Comparison of ENCODE assay signal across 8 cellular contexts in the genomic region with DNA sequence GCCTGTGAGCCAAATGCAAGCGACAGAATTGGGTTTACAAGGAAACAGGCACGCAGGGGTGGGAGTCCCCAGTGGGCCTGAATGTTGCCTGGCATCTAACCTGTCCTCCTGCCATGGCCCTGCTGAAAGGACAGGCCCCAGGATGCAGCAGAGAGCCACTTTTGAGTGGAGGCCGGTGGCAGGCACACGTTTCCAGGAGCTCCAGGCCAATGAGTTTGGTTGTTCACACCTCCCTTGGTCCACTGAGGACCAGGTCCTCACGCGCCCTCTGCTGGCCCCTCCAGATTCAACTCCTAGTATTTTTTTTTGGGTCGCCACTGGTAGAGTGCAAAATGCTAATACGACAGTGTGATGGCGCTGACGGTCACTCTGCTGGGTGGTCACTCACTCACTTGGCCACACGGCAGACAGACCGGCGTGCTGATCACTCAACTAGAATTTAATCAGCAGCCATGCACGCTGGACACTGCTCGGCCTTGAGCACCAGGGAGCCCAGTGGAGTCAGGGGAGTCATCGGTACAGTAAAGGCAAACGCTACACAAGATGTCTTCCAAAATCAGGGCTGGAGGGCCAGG.
DNase-seq lines count a peak whose midpoint lies in the region; ATAC-seq and TF ChIP-seq lines count a peak whose summit lies in the region.

No MANE protein-coding gene starts in this region.

- intact Hi-C loops in activated CD4-positive, alpha-beta T cell treated with anti-CD3 and anti-CD28 coated beads, Interleukin-2, amount 10 ng/mL, durations not matched to agents 24 days and 14 days (cut with micrococcal nuclease), result loop anchor here (1.0 to 10.0 kb wide), 3 partner anchors 252 to 637 kb away; no protein-coding TSS in a partner anchor

- peaks cover 8 to 19% (median 15%) of the 10 kb centered on the region in 10 experiments for H3K4me1 ChIP-seq in BLaER1 treated with 17β-estradiol and CSF1 and Interleukin-3, amounts not matched to agents 10 nM and 100 nM

- TF ChIP-seq CTCF in mesothelial cell of epicardium (IDR thresholded peaks at IDR 0.05; ENCODE audit: unreplicated experiment), result peak; percentile 76

- H4K20me1 ChIP-seq in BLaER1 treated with 17β-estradiol and CSF1 and Interleukin-3, amounts not matched to agents 10 nM and 100 nM, result peaks cover 0 to 13% (median 0%) of the 10 kb centered on the region in 11 experiments; a peak in 1 of 22 replicates

- H3K4me3 Mint-ChIP-seq in activated CD4-positive, alpha-beta T cell treated with anti-CD3 and anti-CD28 coated beads, Interleukin-2, amount 10 ng/mL, durations not matched to agents 24 days and 14 days, result no peak overlapping the region
- no peak overlapping the region for H3K4me3 Mint-ChIP-seq in mesothelial cell of epicardium
- H3K4me3 Mint-ChIP-seq in stimulated activated memory B cell treated with anti-CD40 and anti-IgM and Interleukin-4, amounts not matched to agents 10 μg/mL and 1 μg/mL and 100 μg/mL, for 72 hours, result no peak overlapping the region

- 0 out of 22 replicates have a peak overlapping the region, but pooled peaks of 1 of the 11 experiments have one; percentile 5 for H3K27ac ChIP-seq in BLaER1 treated with 17β-estradiol and CSF1 and Interleukin-3, amounts not matched to agents 10 nM and 100 nM

- H3K36me3 ChIP-seq in BLaER1 treated with 17β-estradiol and CSF1 and Interleukin-3, amounts not matched to agents 10 nM and 100 nM, result no peaks in the 10 kb centered on the region

- H3K27me3 ChIP-seq in BLaER1 treated with 17β-estradiol and CSF1 and Interleukin-3, amounts not matched to agents 10 nM and 100 nM, result peaks cover 0 to 7% (median 0%) of the 10 kb centered on the region in 11 experiments; a peak in 3 of 22 replicates

- H3K36me3 Mint-ChIP-seq in activated CD4-positive, alpha-beta T cell treated with anti-CD3 and anti-CD28 coated beads, Interleukin-2, amount 10 ng/mL, durations not matched to agents 24 days and 14 days (ENCODE audit: low read depth), result no peaks in the 10 kb centered on the region
- peaks cover 47% of the 10 kb centered on the region for H3K36me3 Mint-ChIP-seq in mesothelial cell of epicardium
- no peaks in the 10 kb centered on the region for H3K36me3 Mint-ChIP-seq in stimulated activated memory B cell treated with anti-CD40 and anti-IgM and Interleukin-4, amounts not matched to agents 10 μg/mL and 1 μg/mL and 100 μg/mL, for 72 hours

- H3K4me2 ChIP-seq in BLaER1 treated with 17β-estradiol and CSF1 and Interleukin-3, amounts not matched to agents 10 nM and 100 nM, result peak overlapping the region in 8 of 11 experiments; percentile 5 to 46 (median 26); a peak in 10 of 22 replicates

- peaks cover 0 to 6% (median 0%) of the 10 kb centered on the region in 11 experiments; a peak in 1 of 22 replicates for H3K9me3 ChIP-seq in BLaER1 treated with 17β-estradiol and CSF1 and Interleukin-3, amounts not matched to agents 10 nM and 100 nM (replicated peaks in 1 of 11)

- H3K9ac ChIP-seq in BLaER1 treated with 17β-estradiol and CSF1 and Interleukin-3, amounts not matched to agents 10 nM and 100 nM, result no peak overlapping the region

- peak; percentile 47 for DNase-seq in NCI-H226
- peak; percentile 88 for DNase-seq in activated CD4-positive, alpha-beta T cell treated with anti-CD3 and anti-CD28 coated beads, Interleukin-2, amount 10 ng/mL, durations not matched to agents 24 days and 14 days
- peak; percentile 46 for DNase-seq in effector CD4-positive, alpha-beta T cell
- DNase-seq in mesothelial cell of epicardium (ENCODE audit: low spot score in 2 of 2, unreplicated experiment in 2 of 2), result peak in 1 of 2 experiments; percentile 72

- peaks cover 2% of the 10 kb centered on the region for H3K27me3 Mint-ChIP-seq in activated CD4-positive, alpha-beta T cell treated with anti-CD3 and anti-CD28 coated beads, Interleukin-2, amount 10 ng/mL, durations not matched to agents 24 days and 14 days
- no peaks in the 10 kb centered on the region for H3K27me3 Mint-ChIP-seq in mesothelial cell of epicardium (ENCODE audit: low read depth)
- peaks cover 53% of the 10 kb centered on the region for H3K27me3 Mint-ChIP-seq in stimulated activated memory B cell treated with anti-CD40 and anti-IgM and Interleukin-4, amounts not matched to agents 10 μg/mL and 1 μg/mL and 100 μg/mL, for 72 hours

- peak; percentile 70 for ATAC-seq in GM21526 (IDR thresholded peaks at IDR 0.05; ENCODE audit: low FRiP score, unreplicated experiment)
- ATAC-seq in stimulated activated memory B cell treated with anti-CD40 and anti-IgM and Interleukin-4, amounts not matched to agents 10 μg/mL and 1 μg/mL and 100 μg/mL, for 72 hours, result peak; percentile 75
- ATAC-seq in HG03571 (IDR thresholded peaks at IDR 0.05; ENCODE audit: unreplicated experiment), result no peak

- no peak overlapping the region for H3K4me3 ChIP-seq in BLaER1 treated with 17β-estradiol and CSF1 and Interleukin-3, amounts not matched to agents 10 nM and 100 nM

- peaks cover 11% of the 10 kb centered on the region for H3K4me1 Mint-ChIP-seq in activated CD4-positive, alpha-beta T cell treated with anti-CD3 and anti-CD28 coated beads, Interleukin-2, amount 10 ng/mL, durations not matched to agents 24 days and 14 days
- peaks cover 13% of the 10 kb centered on the region for H3K4me1 Mint-ChIP-seq in mesothelial cell of epicardium
- H3K4me1 Mint-ChIP-seq in stimulated activated memory B cell treated with anti-CD40 and anti-IgM and Interleukin-4, amounts not matched to agents 10 μg/mL and 1 μg/mL and 100 μg/mL, for 72 hours, result peaks cover 15% of the 10 kb centered on the region

- H3K9me3 Mint-ChIP-seq in activated CD4-positive, alpha-beta T cell treated with anti-CD3 and anti-CD28 coated beads, Interleukin-2, amount 10 ng/mL, durations not matched to agents 24 days and 14 days, result no peaks in the 10 kb centered on the region
- no peaks in the 10 kb centered on the region for H3K9me3 Mint-ChIP-seq in mesothelial cell of epicardium
- no peaks in the 10 kb centered on the region for H3K9me3 Mint-ChIP-seq in stimulated activated memory B cell treated with anti-CD40 and anti-IgM and Interleukin-4, amounts not matched to agents 10 μg/mL and 1 μg/mL and 100 μg/mL, for 72 hours

- H3K27ac Mint-ChIP-seq in activated CD4-positive, alpha-beta T cell treated with anti-CD3 and anti-CD28 coated beads, Interleukin-2, amount 10 ng/mL, durations not matched to agents 24 days and 14 days, result no peak overlapping the region
- peak overlapping the region; percentile 61 for H3K27ac Mint-ChIP-seq in mesothelial cell of epicardium
- H3K27ac Mint-ChIP-seq in stimulated activated memory B cell treated with anti-CD40 and anti-IgM and Interleukin-4, amounts not matched to agents 10 μg/mL and 1 μg/mL and 100 μg/mL, for 72 hours, result peak overlapping the region; percentile 51
